Comparison of ENCODE assay signal across 17 cellular contexts in genomic region chr2:122596541-122596940, GRCh38.
DNase-seq lines count a peak whose midpoint lies in the region; ATAC-seq and TF ChIP-seq lines count a peak whose summit lies in the region.
"Had no signal": no experiment of that assay in that cellular context is flagged by ENCODE, and none has a peak within 500 bp of the region (broad histone marks: within the 10 kb centered on the region; RNA-seq: fewer than 3 reads in every experiment).

No MANE protein-coding gene starts in this region.

- no peak overlapping the region for H3T11ph ChIP-seq in H9 (ENCODE audit: low read length)

- no peaks in the 10 kb centered on the region for H3K79me1 ChIP-seq in H9 (ENCODE audit: insufficient read depth, low read depth, low read length, poor library complexity, severe bottlenecking)

- H3K56ac ChIP-seq in H9 (ENCODE audit: insufficient read length, low read depth, low read length): no peak overlapping the region

- H2BK12ac ChIP-seq in H9 (ENCODE audit: insufficient read length, low read depth, low read length): no peak overlapping the region

- peak; percentile 32 for ATAC-seq in left colon
- ATAC-seq: A549; CD8-positive, alpha-beta T cell had no signal

- H2BK5ac ChIP-seq in H9 (ENCODE audit: insufficient read length, low read length): no peak overlapping the region

- intact Hi-C loops in left colon (cut with DNase I, micrococcal nuclease): no loop called here

- no peak overlapping the region for H3K27ac ChIP-seq in H9 (ENCODE audit: insufficient read length, low read depth, low read length)
- H3K27ac ChIP-seq: 22Rv1; A549; BLaER1 treated with 17β-estradiol and CSF1 and Interleukin-3, amounts not matched to agents 10 nM and 100 nM; C4-2B had no signal

- H2AFZ ChIP-seq in H9 (ENCODE audit: low read length): no peak overlapping the region

- no peaks in the 10 kb centered on the region for H3K4me1 ChIP-seq in H9 (ENCODE audit: insufficient read depth, low read length)
- H3K4me1 ChIP-seq: A549; BLaER1 treated with 17β-estradiol and CSF1 and Interleukin-3, amounts not matched to agents 10 nM and 100 nM; Caco-2 had no signal

- no peak overlapping the region for H4K91ac ChIP-seq in H9 (ENCODE audit: insufficient read length, low read depth, low read length)

- H3K4me3 Mint-ChIP-seq in nephron (no peak overlapping the region), type B pancreatic cell (no peak overlapping the region), H9 (no peak overlapping the region)
- H3K4me3 Mint-ChIP-seq: B cell; CD4-positive, alpha-beta T cell; CD8-positive, alpha-beta T cell had no signal

- WGBS in H9 (ENCODE audit: extremely low coverage, insufficient read length, low lambda C conversion rate): no CpG with 5 or more reads among the region's 3 CpGs

- no peak for DNase-seq in left colon
- no peak for DNase-seq in type B pancreatic cell (ENCODE audit: extremely low spot score, unreplicated experiment)
- DNase-seq in SKM-1 treated with dmso at 0.1 percent for 144 hours (lab: John Stamatoyannopoulos, UW; ENCODE audit: unreplicated experiment): no peak
- no peak for DNase-seq in H9
- DNase-seq: AML-193; Caco-2; Calu3; CD4-positive, alpha-beta T cell; CD8-positive, alpha-beta T cell; DMS79 treated with DMSO at 0.1 percent for 48 hours; GF-D8 had no signal

- H3K9me3 ChIP-seq in H9 (ENCODE audit: control insufficient read depth, low read depth, low read length): no peaks in the 10 kb centered on the region
- H3K9me3 ChIP-seq: A549; BLaER1 treated with 17β-estradiol and CSF1 and Interleukin-3, amounts not matched to agents 10 nM and 100 nM; Caco-2 had no signal

- no peak overlapping the region for H4K5ac ChIP-seq in H9 (ENCODE audit: insufficient read length, low read depth, low read length)

- no peak overlapping the region for H3K14ac ChIP-seq in H9 (ENCODE audit: insufficient read depth, low read length)

- no peak overlapping the region for H3K18ac ChIP-seq in H9 (ENCODE audit: insufficient read length, low read depth, low read length)

- H2BK20ac ChIP-seq in H9 (ENCODE audit: low read depth, low read length, poor library complexity, severe bottlenecking): no peak overlapping the region

- H3K4ac ChIP-seq in H9 (ENCODE audit: low read depth, low read length): no peak overlapping the region

- no peak overlapping the region for H2BK15ac ChIP-seq in H9 (ENCODE audit: low read depth, low read length)

- H3K27me3 Mint-ChIP-seq in nephron (ENCODE audit: low read depth) (no peaks in the 10 kb centered on the region), type B pancreatic cell (no peaks in the 10 kb centered on the region), H9 (ENCODE audit: low read depth) (no peaks in the 10 kb centered on the region)
- H3K27me3 Mint-ChIP-seq: B cell; CD4-positive, alpha-beta T cell had no signal

- H3K23ac ChIP-seq in H9 (ENCODE audit: insufficient read length, low read depth, low read length): no peak overlapping the region

- H3K27ac Mint-ChIP-seq in nephron (peak overlapping the region in 2 of 3 experiments; percentile 6 to 70), type B pancreatic cell (peak overlapping the region; percentile 68), H9 (no peak overlapping the region)
- H3K27ac Mint-ChIP-seq: B cell; CD4-positive, alpha-beta T cell; CD8-positive, alpha-beta T cell had no signal

- peaks cover 13% of the 10 kb centered on the region for H3K4me1 Mint-ChIP-seq in nephron
- H3K4me1 Mint-ChIP-seq in type B pancreatic cell (ENCODE audit: unreplicated experiment): peaks cover 4% of the 10 kb centered on the region
- H3K4me1 Mint-ChIP-seq in H9: no peaks in the 10 kb centered on the region
- H3K4me1 Mint-ChIP-seq: B cell had no signal

- no peak overlapping the region for H3K9ac ChIP-seq in H9 (ENCODE audit: extremely low read depth, insufficient read length, low read length)
- H3K9ac ChIP-seq: BLaER1 treated with 17β-estradiol and CSF1 and Interleukin-3, amounts not matched to agents 10 nM and 100 nM had no signal

- no peak overlapping the region for H4K8ac ChIP-seq in H9 (replicated peaks; ENCODE audit: insufficient read length, low read depth, low read length)

- no peak overlapping the region for H2BK120ac ChIP-seq in H9 (ENCODE audit: low read depth, low read length, poor library complexity, severe bottlenecking)

- TF ChIP-seq CTCF in nephron (IDR thresholded peaks at IDR 0.05; ENCODE audit: unreplicated experiment in 3 of 3) (no peak), type B pancreatic cell (conservative IDR thresholded peaks at IDR 0.05) (no peak), H9 (conservative IDR thresholded peaks at IDR 0.05) (no peak)

- no peak overlapping the region for H2AK5ac ChIP-seq in H9 (ENCODE audit: insufficient read length, low read length)

- H3K23me2 ChIP-seq in H9 (ENCODE audit: insufficient read length, low read depth, low read length, poor library complexity, severe bottlenecking): no peaks in the 10 kb centered on the region

- H3K79me2 ChIP-seq in H9 (ENCODE audit: insufficient read depth, low read length): no peaks in the 10 kb centered on the region

- no peaks in the 10 kb centered on the region for H3K36me3 Mint-ChIP-seq in nephron (ENCODE audit: low read depth)
- H3K36me3 Mint-ChIP-seq in type B pancreatic cell: no peaks in the 10 kb centered on the region
- peaks cover 0 to 6% (median 2%) of the 10 kb centered on the region in 3 experiments; a peak in 4 of 7 replicates for H3K36me3 Mint-ChIP-seq in H9 (ENCODE audit: insufficient read depth in 1 of 3, low read depth in 3 of 3)
- H3K36me3 Mint-ChIP-seq: CD8-positive, alpha-beta T cell had no signal

- no peak overlapping the region for H3K4me2 ChIP-seq in H9 (ENCODE audit: insufficient read depth, insufficient read length, low read length)
- H3K4me2 ChIP-seq: A549; BLaER1 treated with 17β-estradiol and CSF1 and Interleukin-3, amounts not matched to agents 10 nM and 100 nM had no signal

- no peaks in the 10 kb centered on the region for H3K9me3 Mint-ChIP-seq in nephron
- H3K9me3 Mint-ChIP-seq in type B pancreatic cell: peaks cover 10% of the 10 kb centered on the region
- no peaks in the 10 kb centered on the region for H3K9me3 Mint-ChIP-seq in H9

- no peaks in the 10 kb centered on the region for H3K27me3 ChIP-seq in H9 (ENCODE audit: insufficient read depth, low read length)
- H3K27me3 ChIP-seq: BLaER1 treated with 17β-estradiol and CSF1 and Interleukin-3, amounts not matched to agents 10 nM and 100 nM had no signal

- H4K20me1 ChIP-seq in H9 (ENCODE audit: control insufficient read depth, insufficient read depth, insufficient read length): no peaks in the 10 kb centered on the region
- H4K20me1 ChIP-seq: BLaER1 treated with 17β-estradiol and CSF1 and Interleukin-3, amounts not matched to agents 10 nM and 100 nM had no signal

Comparison
In these comparisons a context has a peak if more than half of its experiments do, and no peak if none do; other contexts are left out.
1. H3K27ac Mint-ChIP-seq: peak in nephron (2 of 3) and type B pancreatic cell (single experiment); none in H9 (0 of 3).